In genomic region chr5:179268966-179269693, GRCh38 we compare ENCODE assay signal across 12 cellular contexts.
DNase-seq lines count a peak whose midpoint lies in the region; TF ChIP-seq lines count a peak whose summit lies in the region.
"Had no signal": no experiment of that assay in that cellular context is flagged by ENCODE, and none has a peak within 500 bp of the region (broad histone marks: within the 10 kb centered on the region; RNA-seq: fewer than 3 reads in every experiment).

No MANE protein-coding gene starts in this region.

- CTCF ChIA-PET in mammary epithelial cell (lab: Charles Lee; ENCODE audit: low non-redundant PET): no interaction called here

- in situ Hi-C loops in mammary epithelial cell (cut with MboI; ENCODE audit: low sequenced_read_pairs in 2 of 2) (no loop called here), ACHN (cut with HindIII; ENCODE audit: low pct_ligation_motif_present, low pct_unique_long_range_greater_than_20kb, low sequenced_read_pairs) (no loop called here)

- H3K4me1 ChIP-seq in breast epithelium: peaks cover 0 to 33% of the 10 kb centered on the region in 2 donors
- H3K4me1 ChIP-seq in mammary epithelial cell (ENCODE audit: insufficient read depth, low read length): no peaks in the 10 kb centered on the region
- H3K4me1 ChIP-seq in fibroblast of lung (ENCODE audit: control insufficient read depth, extremely low read depth, insufficient read depth, low read length): peaks cover 77% of the 10 kb centered on the region
- H3K4me1 ChIP-seq in ovary (ENCODE audit: insufficient read depth): peaks cover 66% of the 10 kb centered on the region

- H3K27me3 ChIP-seq in breast epithelium (peaks cover 0 to 9% of the 10 kb centered on the region in 2 donors), mammary epithelial cell (ENCODE audit: insufficient read depth, low read length) (no peaks in the 10 kb centered on the region), fibroblast of lung (ENCODE audit: control insufficient read depth, insufficient read depth, low read length) (no peaks in the 10 kb centered on the region), ovary (no peaks in the 10 kb centered on the region)
- H3K27me3 ChIP-seq: body of pancreas had no signal

- no peaks in the 10 kb centered on the region for H4K20me1 ChIP-seq in mammary epithelial cell (ENCODE audit: insufficient read depth, low read length)
- no peaks in the 10 kb centered on the region for H4K20me1 ChIP-seq in fibroblast of lung (ENCODE audit: control insufficient read depth, extremely low read depth, insufficient read depth, low read length)

- TF ChIP-seq POLR2A in breast epithelium (IDR thresholded peaks at IDR 0.05) (no peak), ovary (IDR thresholded peaks at IDR 0.05) (no peak)

- intact Hi-C loops in breast epithelium (cut with DNase I; ENCODE audit: low total_unique reads) (no loop called here), mammary epithelial cell (cut with micrococcal nuclease) (no loop called here), ovary (cut with DNase I) (loop anchor here in 1 of 4 donors (5.0 kb wide), 2 partner anchors 73 to 488 kb away; no protein-coding TSS in a partner anchor)

- H3K27ac ChIP-seq in breast epithelium (peak overlapping the region; percentile 89 to 97), mammary epithelial cell (ENCODE audit: insufficient read depth, low read depth, low read length) (no peak overlapping the region), fibroblast of lung (ENCODE audit: insufficient read depth, low read length) (peak overlapping the region; percentile 98), ovary (peak overlapping the region in 1 of 2 donors; percentile 79)
- H3K27ac ChIP-seq: body of pancreas had no signal

- H3K36me3 ChIP-seq in breast epithelium: no peaks in the 10 kb centered on the region
- H3K36me3 ChIP-seq in mammary epithelial cell (ENCODE audit: insufficient read depth, low read length): no peaks in the 10 kb centered on the region
- H3K36me3 ChIP-seq in fibroblast of lung (ENCODE audit: control insufficient read depth, insufficient read depth, low read length): peaks cover 13% of the 10 kb centered on the region
- no peaks in the 10 kb centered on the region for H3K36me3 ChIP-seq in ovary
- H3K36me3 ChIP-seq: thoracic aorta had no signal

- H3K4me3 ChIP-seq in breast epithelium (no peak overlapping the region), mammary epithelial cell (replicated peaks in 1 of 3; ENCODE audit: insufficient read depth in 1 of 3, low read depth in 2 of 3, low read length in 3 of 3) (no peak overlapping the region), fibroblast of lung (replicated peaks in 1 of 4; ENCODE audit: control extremely low read depth in 1 of 4, insufficient read depth in 1 of 4, low read depth in 3 of 4, low read length in 4 of 4) (no peak overlapping the region), ovary (no peak overlapping the region)
- H3K4me3 ChIP-seq: body of pancreas, thoracic aorta had no signal

- TF ChIP-seq CTCF in breast epithelium (IDR thresholded peaks at IDR 0.05) (no peak), mammary epithelial cell (conservative IDR thresholded peaks at IDR 0.05 in 1 of 2, IDR thresholded peaks at IDR 0.05 in 1 of 2; ENCODE audit: extremely low read depth in 1 of 2, insufficient read depth in 1 of 2, low read depth in 1 of 2, low read length in 2 of 2) (no peak), fibroblast of lung (conservative IDR thresholded peaks at IDR 0.05 in 1 of 2, IDR thresholded peaks at IDR 0.05 in 1 of 2; ENCODE audit: low read depth in 1 of 2, low read length in 2 of 2) (no peak), ovary (IDR thresholded peaks at IDR 0.05) (no peak)

- no peaks in the 10 kb centered on the region for H3K9me3 ChIP-seq in breast epithelium
- peaks cover 52% of the 10 kb centered on the region for H3K9me3 ChIP-seq in mammary epithelial cell (replicated peaks; ENCODE audit: insufficient read depth, low read length)
- no peaks in the 10 kb centered on the region for H3K9me3 ChIP-seq in fibroblast of lung (ENCODE audit: control insufficient read depth, insufficient read depth, low read depth, low read length)
- no peaks in the 10 kb centered on the region for H3K9me3 ChIP-seq in ovary
- H3K9me3 ChIP-seq: body of pancreas, thoracic aorta had no signal

- H3K79me2 ChIP-seq in mammary epithelial cell (ENCODE audit: insufficient read depth, low read length): no peaks in the 10 kb centered on the region
- H3K79me2 ChIP-seq in fibroblast of lung (ENCODE audit: control insufficient read depth, insufficient read depth, low read length): peaks cover 32% of the 10 kb centered on the region

- no peak for TF ChIP-seq EP300 in ovary (IDR thresholded peaks at IDR 0.05)

- WGBS in mammary epithelial cell (ENCODE audit: low coverage, missing lambda C conversion rate): 38% methylated on average over 11 of the region's 12 CpGs
- WGBS in ovary, 3 donors: 58 to 71% (median 64%) methylated on average over 12 of the region's 12 CpGs

- DNase-seq in breast epithelium (ENCODE audit: low spot score in 2 of 2): peak in 1 of 2 donors; percentile 39
- DNase-seq in mammary epithelial cell: no peak
- DNase-seq in fibroblast of lung (ENCODE audit: low read depth in 2 of 2): peak in 1 of 2 donors; percentile 34
- peak in 4 of 5 donors; percentile 9 to 30 (median 13) for DNase-seq in ovary
- no peak for DNase-seq in NCI-H526 (lab: John Stamatoyannopoulos, UW)
- no peak for DNase-seq in T-helper 2 cell
- no peak for DNase-seq in DMS114 treated with DMSO at 0.1 percent for 48 hours (lab: John Stamatoyannopoulos, UW; ENCODE audit: unreplicated experiment)
- DNase-seq in ACHN: no peak
- DNase-seq: activated naive CD4-positive, alpha-beta T cell treated with anti-CD3 and anti-CD28 coated beads for 36 hours; NCI-H774 had no signal

- H2AFZ ChIP-seq in mammary epithelial cell (ENCODE audit: low read depth, low read length) (no peak overlapping the region), fibroblast of lung (ENCODE audit: low read length) (no peak overlapping the region)

- BruUV-seq in mammary epithelial cell (replicated peaks; lab: Mats Ljungman, UMichigan): no TSS peak

- H3K4me2 ChIP-seq in mammary epithelial cell (ENCODE audit: insufficient read depth, low read depth, low read length): no peak overlapping the region
- H3K4me2 ChIP-seq in fibroblast of lung (ENCODE audit: extremely low read depth, insufficient read depth, low read length): no peak overlapping the region

- no peak overlapping the region for H3K9ac ChIP-seq in mammary epithelial cell (ENCODE audit: insufficient read depth, low read length)
- H3K9ac ChIP-seq in fibroblast of lung (ENCODE audit: insufficient read depth, low read length): no peak overlapping the region

- dilution Hi-C loops in mammary epithelial cell (cut with HindIII; ENCODE audit: low sequenced_read_pairs): no loop called here

Comparison
In these comparisons a context has a peak if more than half of its experiments do, and no peak if none do; other contexts are left out.
1. DNase-seq: peak in ovary (4 of 5); none in mammary epithelial cell (single experiment), NCI-H526 (0 of 2), T-helper 2 cell (0 of 5), DMS114 treated with DMSO at 0.1 percent for 48 hours (single experiment) and ACHN (single experiment).